In the genomic region with DNA sequence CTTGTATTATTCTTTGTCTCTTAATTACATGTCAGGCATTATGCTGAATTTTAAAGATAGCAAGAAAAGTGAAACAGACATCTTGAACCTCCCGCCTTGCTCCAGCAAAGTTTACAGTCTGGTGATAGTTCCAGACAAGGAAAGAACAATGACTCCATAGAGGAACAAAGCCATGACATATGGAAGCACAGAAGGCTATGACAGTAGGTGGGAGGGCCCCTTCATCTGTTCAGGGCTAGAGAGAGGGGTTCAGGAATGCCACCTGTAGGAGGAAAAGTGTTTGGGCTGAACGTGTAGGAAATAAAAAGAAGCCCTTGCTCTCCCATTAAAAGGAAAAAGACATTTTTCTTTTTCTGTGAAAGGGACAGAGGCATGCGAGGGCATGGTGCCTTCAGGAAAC, we compare ENCODE assay signal across 7 cellular contexts.
"Had no signal": no experiment of that assay in that cellular context is flagged by ENCODE, and none has a peak within 500 bp of the region (broad histone marks: within the 10 kb centered on the region; RNA-seq: fewer than 3 reads in every experiment).

No MANE protein-coding gene starts in this region.

- DNase-seq: H9, HCEC 1CT had no signal

- ATAC-seq: GM23338, HepG2 had no signal

- H3K4me3 ChIP-seq: GM23338 had no signal

- H3K27ac ChIP-seq: HL-60 had no signal

- FAIRE-seq: H1, H54, HepG2 had no signal
